12 cellular contexts compared by ENCODE assay signal in the genomic region with DNA sequence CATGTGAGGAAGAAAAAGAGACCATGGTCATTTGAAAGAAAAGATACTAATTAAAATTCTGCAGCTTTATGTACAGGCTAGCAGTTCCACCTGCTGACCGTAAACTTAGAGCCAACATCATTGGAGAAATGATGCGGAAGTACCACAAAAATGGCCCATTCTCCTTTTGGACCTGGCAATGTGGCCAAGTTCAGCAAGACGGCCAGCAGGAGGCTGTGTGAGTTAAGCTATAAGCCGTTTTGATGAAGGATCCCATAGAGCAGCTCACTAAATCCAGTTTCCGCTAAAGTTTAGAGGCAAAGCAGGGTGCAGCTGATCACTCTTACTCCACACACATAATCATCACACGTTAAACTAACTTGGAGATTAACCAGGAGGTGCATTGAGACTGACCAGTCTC.
DNase-seq lines count a peak whose midpoint lies in the region; ATAC-seq, FAIRE-seq and TF ChIP-seq lines count a peak whose summit lies in the region.
"Had no signal": no experiment of that assay in that cellular context is flagged by ENCODE, and none has a peak within 500 bp of the region (broad histone marks: within the 10 kb centered on the region; RNA-seq: fewer than 3 reads in every experiment).

No MANE protein-coding gene starts in this region.

- no peak for TF ChIP-seq POLR2A in IMR-90 (IDR thresholded peaks at IDR 0.05; ENCODE audit: low read depth, low read length)
- TF ChIP-seq POLR2A in HepG2 (IDR thresholded peaks at IDR 0.05; ENCODE audit: insufficient read depth in 1 of 2, low read depth in 2 of 2, low read length in 2 of 2): no peak
- no peak for TF ChIP-seq POLR2A in suprapubic skin (IDR thresholded peaks at IDR 0.05)

- H3K9ac ChIP-seq in IMR-90 (ENCODE audit: low read depth, low read length) (no peak overlapping the region), HepG2 (ENCODE audit: insufficient read depth, low read depth, low read length) (no peak overlapping the region)

- no peak overlapping the region for H2BK120ac ChIP-seq in IMR-90 (ENCODE audit: low read depth, low read length)

- no peaks in the 10 kb centered on the region for H4K20me1 ChIP-seq in IMR-90 (ENCODE audit: insufficient read depth, low read length)
- no peaks in the 10 kb centered on the region for H4K20me1 ChIP-seq in HepG2 (ENCODE audit: insufficient read depth, low read length)

- no peaks in the 10 kb centered on the region for H3K9me1 ChIP-seq in IMR-90 (ENCODE audit: insufficient read depth, low read length)

- WGBS in IMR-90 (ENCODE audit: extremely low coverage in 2 of 2, insufficient read length in 1 of 2), 2 experiments: 89% methylated on average over 3 of the region's 6 CpGs; no CpG with 5 or more reads in 1 of the 2 experiments
- 23% methylated on average over 6 of the region's 6 CpGs for WGBS in HepG2 (ENCODE audit: low lambda C conversion rate)
- 79% methylated on average over 6 of the region's 6 CpGs for WGBS in suprapubic skin

- CTCF ChIA-PET in IMR-90 (lab: Yijun Ruan, JAX): interaction anchor here (0.5 kb wide), 1 partner anchor 165 kb away, joined by 3 read pairs; no protein-coding TSS in a partner anchor
- CTCF ChIA-PET in HepG2 (lab: Yijun Ruan, JAX; ENCODE audit: low intra/inter-chr PET ratio, low total read pairs): interaction anchor here (1.8 to 2.0 kb wide), 2 partner anchors 152 to 559 kb away, joined by 5 to 15 read pairs; no protein-coding TSS in a partner anchor

- H3K27me3 ChIP-seq in IMR-90 (ENCODE audit: control insufficient read depth, insufficient read depth, low read length) (no peaks in the 10 kb centered on the region), HepG2 (ENCODE audit: control insufficient read depth in 1 of 2, insufficient read depth in 2 of 2, low read length in 2 of 2) (no peaks in the 10 kb centered on the region; a peak in 1 of 5 replicates), suprapubic skin (no peaks in the 10 kb centered on the region)
- H3K27me3 ChIP-seq: tibial artery had no signal

- H3K4me1 ChIP-seq in IMR-90 (ENCODE audit: control insufficient read depth, insufficient read depth, low read length) (peaks cover 10% of the 10 kb centered on the region), HepG2 (ENCODE audit: insufficient read depth, low read length) (no peaks in the 10 kb centered on the region), suprapubic skin (no peaks in the 10 kb centered on the region)
- H3K4me1 ChIP-seq: tibial artery had no signal

- H4K91ac ChIP-seq in IMR-90 (ENCODE audit: insufficient read depth, low read depth, low read length): no peak overlapping the region

- intact Hi-C loops in IMR-90 (cut with micrococcal nuclease) (no loop called here), HepG2 (cut with micrococcal nuclease; ENCODE audit: unreplicated experiment) (loop anchor here (1.0 kb wide), 3 partner anchors 81 to 560 kb away; no protein-coding TSS in a partner anchor)

- H3K4me3 ChIP-seq in IMR-90 (ENCODE audit: insufficient read depth, low read depth, low read length): no peak overlapping the region
- H3K4me3 ChIP-seq in choroid plexus epithelial cell (ENCODE audit: low read depth, low read length): no peak overlapping the region
- H3K4me3 ChIP-seq in HepG2 (replicated peaks in 1 of 3; ENCODE audit: insufficient read depth in 1 of 3, low read depth in 2 of 3, low read length in 3 of 3): no peak overlapping the region
- no peak overlapping the region for H3K4me3 ChIP-seq in suprapubic skin
- H3K4me3 ChIP-seq: tibial artery had no signal

- TF ChIP-seq CTCF in AG09319 (IDR thresholded peaks at IDR 0.05; ENCODE audit: low read depth, low read length) (peak; percentile 13), IMR-90 (conservative IDR thresholded peaks at IDR 0.05; ENCODE audit: low read depth, low read length) (peak; percentile 31; the same call in 1 of the 2 replicates), choroid plexus epithelial cell (conservative IDR thresholded peaks at IDR 0.05; ENCODE audit: low read depth, low read length) (peak; percentile 74), HepG2 (CRISPR knock-in tag; IDR thresholded peaks at IDR 0.05) (peak; percentile 62), suprapubic skin (IDR thresholded peaks at IDR 0.05) (no peak)

- H3K36me3 ChIP-seq in IMR-90 (ENCODE audit: control insufficient read depth, insufficient read depth, low read length): no peaks in the 10 kb centered on the region
- H3K36me3 ChIP-seq in HepG2 (replicated peaks in 1 of 2; ENCODE audit: control insufficient read depth in 1 of 2, insufficient read depth in 2 of 2, low read length in 2 of 2): no peaks in the 10 kb centered on the region
- H3K36me3 ChIP-seq in suprapubic skin: no peaks in the 10 kb centered on the region
- H3K36me3 ChIP-seq: tibial artery had no signal

- H3K36me3 Mint-ChIP-seq in immature natural killer cell: no peaks in the 10 kb centered on the region

- H2BK5ac ChIP-seq in IMR-90 (ENCODE audit: low read depth, low read length, poor library complexity, severe bottlenecking): no peak overlapping the region

- H3K79me1 ChIP-seq in IMR-90 (ENCODE audit: low read depth in 1 of 2, low read length in 2 of 2): peaks cover 0 to 3% of the 10 kb centered on the region in 2 experiments; a peak in 1 of 4 replicates

- H2AK9ac ChIP-seq in IMR-90 (replicated peaks; ENCODE audit: low read depth, low read length, poor library complexity): no peak overlapping the region

- BruUV-seq in IMR-90 (replicated peaks; lab: Mats Ljungman, UMichigan) (no TSS peak), HepG2 (replicated peaks; lab: Mats Ljungman, UMichigan) (no TSS peak)

- no peak overlapping the region for H2AK5ac ChIP-seq in IMR-90 (ENCODE audit: low read depth, low read length)

- ATAC-seq in IMR-90 (ENCODE audit: low read depth) (no peak), HepG2 (peak; percentile 81)

- H3K27ac ChIP-seq in IMR-90 (ENCODE audit: insufficient read depth, low read length): no peak overlapping the region
- H3K27ac ChIP-seq in HepG2 (ENCODE audit: extremely low read length, insufficient read depth, low read length): no peak overlapping the region
- no peak overlapping the region for H3K27ac ChIP-seq in suprapubic skin
- H3K27ac ChIP-seq: tibial artery had no signal

- H3K14ac ChIP-seq in IMR-90 (replicated peaks; ENCODE audit: low read depth, low read length): no peak overlapping the region

- no peaks in the 10 kb centered on the region for H3K9me3 Mint-ChIP-seq in immature natural killer cell

- H2BK20ac ChIP-seq in IMR-90 (ENCODE audit: low read depth, low read length): no peak overlapping the region

- no peak overlapping the region for H3K4me2 ChIP-seq in IMR-90 (ENCODE audit: low read depth, low read length)
- no peak overlapping the region for H3K4me2 ChIP-seq in HepG2 (ENCODE audit: low read depth, low read length)

- no peak overlapping the region for H2AFZ ChIP-seq in IMR-90 (replicated peaks; ENCODE audit: low read length, poor library complexity)
- H2AFZ ChIP-seq in HepG2 (ENCODE audit: low read length): no peak overlapping the region

- H3K4me3 Mint-ChIP-seq in immature natural killer cell: no peak overlapping the region

- no peak overlapping the region for H3K18ac ChIP-seq in IMR-90 (ENCODE audit: low read depth, low read length)

- H3K9me3 ChIP-seq in IMR-90 (ENCODE audit: control insufficient read depth, insufficient read depth, low read length): no peaks in the 10 kb centered on the region
- no peaks in the 10 kb centered on the region for H3K9me3 ChIP-seq in HepG2 (ENCODE audit: low read length)
- no peaks in the 10 kb centered on the region for H3K9me3 ChIP-seq in suprapubic skin
- H3K9me3 ChIP-seq: tibial artery had no signal

- in situ Hi-C loops in IMR-90 (cut with MboI; ENCODE audit: low sequenced_read_pairs): no loop called here
- in situ Hi-C loops in HepG2 (cut with HindIII; ENCODE audit: extremely low pct_ligation_motif_present, low pct_unique_long_range_greater_than_20kb): no loop called here

- H3K23ac ChIP-seq in IMR-90 (ENCODE audit: low read depth, low read length): no peak overlapping the region

- H3K4ac ChIP-seq in IMR-90 (ENCODE audit: low read depth, low read length): no peak overlapping the region

- H3K27ac Mint-ChIP-seq in immature natural killer cell: no peak overlapping the region

- dilution Hi-C loops in IMR-90 (cut with HindIII; ENCODE audit: low sequenced_read_pairs, unreplicated experiment): no loop called here

- POLR2A ChIA-PET in IMR-90 (lab: Charles Lee; ENCODE audit: unreplicated experiment): no interaction called here
- POLR2A ChIA-PET in HepG2 (lab: Yijun Ruan, JAX): no interaction called here

- H3K79me2 ChIP-seq in HepG2 (ENCODE audit: insufficient read depth, low read length): no peaks in the 10 kb centered on the region

- no peaks in the 10 kb centered on the region for H3K4me1 Mint-ChIP-seq in immature natural killer cell

- H4K8ac ChIP-seq in IMR-90 (ENCODE audit: low read depth in 2 of 2, low read length in 2 of 2): no peak overlapping the region

- DNase-seq in AG09319 (ENCODE audit: extremely low read depth, low read depth) (no peak), IMR-90 (peak; percentile 29), choroid plexus epithelial cell (ENCODE audit: low read depth) (peak; percentile 66), HepG2 (ENCODE audit: low spot score) (peak; percentile 9), glomerular visceral epithelial cell (ENCODE audit: extremely low spot score) (no peak), SW480 (ENCODE audit: low spot score) (no peak), immature natural killer cell (no peak), suprapubic skin (ENCODE audit: low spot score in 2 of 2) (no peak)
- DNase-seq: activated CD4-positive, alpha-beta T cell treated with anti-CD3 and anti-CD28 coated beads for 1 hour; activated effector memory CD4-positive, alpha-beta T cell treated with Interleukin-2 at 50 U/mL for 16 hours; tibial artery had no signal

- no peak overlapping the region for H3K56ac ChIP-seq in IMR-90 (ENCODE audit: extremely low read depth, insufficient read depth, low read length)

- no peak for FAIRE-seq in HepG2 (lab: Jason Lieb, UNC)
- FAIRE-seq: colon had no signal

- H3K27me3 Mint-ChIP-seq in immature natural killer cell (ENCODE audit: low read depth in 3 of 3): peaks cover 0 to 3% (median 0%) of the 10 kb centered on the region in 3 donors

- TF ChIP-seq EP300 in HepG2 (IDR thresholded peaks at IDR 0.05; ENCODE audit: low read depth in 2 of 2, low read length in 2 of 2) (no peak), HepG2 (CRISPR knock-in tag; IDR thresholded peaks at IDR 0.05; ENCODE audit: borderline replicate concordance) (no peak), suprapubic skin (IDR thresholded peaks at IDR 0.05) (no peak)

- TF ChIP-seq RAD21 in IMR-90 (IDR thresholded peaks at IDR 0.05; ENCODE audit: low read length) (peak; percentile 37), HepG2 (CRISPR knock-in tag; IDR thresholded peaks at IDR 0.05) (no peak)

- H2BK15ac ChIP-seq in IMR-90 (ENCODE audit: low read depth, low read length): no peak overlapping the region

- H4K5ac ChIP-seq in IMR-90 (ENCODE audit: low read depth, low read length): no peak overlapping the region

TF ChIP-seq in IMR-90, 13 proteins besides CTCF, POLR2A, EP300 and RAD21 (continues in another document):
- no peak for TF ChIP-seq NFE2L2 (IDR thresholded peaks at IDR 0.05; ENCODE audit: low read depth, low read length)
- TF ChIP-seq RFX5 (IDR thresholded peaks at IDR 0.05; ENCODE audit: low read depth, low read length): no peak

TF ChIP-seq in HepG2, 621 proteins besides CTCF, POLR2A, EP300 and RAD21:
- TF ChIP-seq FLYWCH1 (CRISPR knock-in tag; IDR thresholded peaks at IDR 0.05) (no peak), SMC3 (IDR thresholded peaks at IDR 0.05; ENCODE audit: low read length) (peak; percentile 59; the same call in 1 of the 2 replicates), STAG1 (CRISPR knock-in tag; IDR thresholded peaks at IDR 0.05) (peak; percentile 83)
TF ChIP-seq in HepG2: peak in this region for 2.

Comparison
In these comparisons a context has a peak if more than half of its experiments do, and no peak if none do; other contexts are left out.
1. DNase-seq: peak in IMR-90 (single experiment), choroid plexus epithelial cell (single experiment) and HepG2 (single experiment); none in AG09319 (single experiment), glomerular visceral epithelial cell (single experiment), SW480 (single experiment), immature natural killer cell (0 of 3) and suprapubic skin (0 of 2).
2. CTCF ChIP-seq: peak in AG09319 (single experiment), IMR-90 (single experiment), choroid plexus epithelial cell (single experiment) and HepG2 (single experiment); none in suprapubic skin (0 of 2).